In genomic region chr17:1718362-1719165, GRCh38 we compare ENCODE assay signal across 7 cellular contexts. TPM values are rescaled to one million over a fixed set of nuclear protein-coding genes. Genes with fewer than 3 reads are reported as not detected.
DNase-seq lines count a peak whose midpoint lies in the region; ATAC-seq and TF ChIP-seq lines count a peak whose summit lies in the region.
"Had no signal": no experiment of that assay in that cellular context is flagged by ENCODE, and none has a peak within 500 bp of the region (broad histone marks: within the 10 kb centered on the region; RNA-seq: fewer than 3 reads in every experiment).

No MANE protein-coding gene starts in this region.

- POLR2A ChIA-PET in activated naive CD8-positive, alpha-beta T cell treated with anti-CD3 and anti-CD28 coated beads, Interleukin-2, amount 10 ng/mL, durations not matched to agents 7 days and 5 days (lab: Charles Lee): interaction anchor here (1.5 to 3.1 kb wide), 2 partner anchors 52 to 112 kb away, joined by 5 to 20 read pairs; partner anchors contain the start of genes RPA1 and SMYD4

- H3K4me1 Mint-ChIP-seq in activated naive CD8-positive, alpha-beta T cell treated with anti-CD3 and anti-CD28 coated beads, Interleukin-2, amount 10 ng/mL, durations not matched to agents 7 days and 5 days: peaks cover 29% of the 10 kb centered on the region
- peaks cover 36% of the 10 kb centered on the region for H3K4me1 Mint-ChIP-seq in neural crest cell

- peaks cover 9% of the 10 kb centered on the region for H3K27me3 Mint-ChIP-seq in activated naive CD8-positive, alpha-beta T cell treated with anti-CD3 and anti-CD28 coated beads, Interleukin-2, amount 10 ng/mL, durations not matched to agents 7 days and 5 days
- no peaks in the 10 kb centered on the region for H3K27me3 Mint-ChIP-seq in neural crest cell (ENCODE audit: low read depth)

- H3K27me3 ChIP-seq in GM06990 (replicated peaks; ENCODE audit: control insufficient read depth, insufficient read depth, low read length): no peaks in the 10 kb centered on the region

- H3K27ac Mint-ChIP-seq in activated naive CD8-positive, alpha-beta T cell treated with anti-CD3 and anti-CD28 coated beads, Interleukin-2, amount 10 ng/mL, durations not matched to agents 7 days and 5 days: peak overlapping the region; percentile 90
- H3K27ac Mint-ChIP-seq in neural crest cell (ENCODE audit: unreplicated experiment): no peak overlapping the region

- peak overlapping the region; percentile 87 for H3K4me3 ChIP-seq in GM06990 (replicated peaks; ENCODE audit: low read depth, low read length)

- H3K36me3 ChIP-seq in GM06990 (ENCODE audit: control insufficient read depth, insufficient read depth, low read length): peaks cover 4% of the 10 kb centered on the region

- H3K4me3 Mint-ChIP-seq in activated naive CD8-positive, alpha-beta T cell treated with anti-CD3 and anti-CD28 coated beads, Interleukin-2, amount 10 ng/mL, durations not matched to agents 7 days and 5 days: peak overlapping the region; percentile 94
- H3K4me3 Mint-ChIP-seq in neural crest cell: peak overlapping the region; percentile 94

- no peaks in the 10 kb centered on the region for H3K36me3 Mint-ChIP-seq in activated naive CD8-positive, alpha-beta T cell treated with anti-CD3 and anti-CD28 coated beads, Interleukin-2, amount 10 ng/mL, durations not matched to agents 7 days and 5 days
- no peaks in the 10 kb centered on the region for H3K36me3 Mint-ChIP-seq in neural crest cell (ENCODE audit: low read depth)

- ATAC-seq in activated naive CD8-positive, alpha-beta T cell treated with anti-CD3 and anti-CD28 coated beads, Interleukin-2, amount 10 ng/mL, durations not matched to agents 7 days and 5 days (ENCODE audit: low read depth): no peak
- no peak for ATAC-seq in HG02870 (IDR thresholded peaks at IDR 0.05; ENCODE audit: unreplicated experiment)

- H3K9me3 Mint-ChIP-seq in activated naive CD8-positive, alpha-beta T cell treated with anti-CD3 and anti-CD28 coated beads, Interleukin-2, amount 10 ng/mL, durations not matched to agents 7 days and 5 days: no peaks in the 10 kb centered on the region
- H3K9me3 Mint-ChIP-seq in neural crest cell: no peaks in the 10 kb centered on the region

- DNase-seq in GM06990 (ENCODE audit: extremely low read depth, insufficient read length) (no peak), neural crest cell (ENCODE audit: low read depth, low spot score) (no peak), NOMO-1 treated with DMSO at 0.1 percent for 48 hours (lab: John Stamatoyannopoulos, UW; ENCODE audit: unreplicated experiment) (no peak), NCI-H2171 (lab: John Stamatoyannopoulos, UW) (no peak)
- DNase-seq in activated naive CD8-positive, alpha-beta T cell treated with anti-CD3 and anti-CD28 coated beads, Interleukin-2, amount 10 ng/mL, durations not matched to agents 7 days and 5 days: peak; percentile 37
- DNase-seq: NCI-H446 treated with DMSO at 0.1 percent for 48 hours had no signal

- TF ChIP-seq CTCF in GM06990 (IDR thresholded peaks at IDR 0.05; ENCODE audit: insufficient read depth, low read length, poor library complexity, severe bottlenecking) (no peak), neural crest cell (conservative IDR thresholded peaks at IDR 0.05) (no peak)

RNA-seq across cellular contexts. Expression of gene WDR81, which starts 5.9 kb away (rescaled TPM):
- 10 to 100 TPM; 35.8 to 36.7 TPM for total RNA-seq in activated naive CD8-positive, alpha-beta T cell treated with anti-CD3 and anti-CD28 coated beads, Interleukin-2, amount 10 ng/mL, durations not matched to agents 7 days and 5 days
- 13.2 and 14.2 TPM in 2 replicates for total RNA-seq in neural crest cell

RNA-seq across cellular contexts. Expression of gene TLCD2, which starts 8.4 kb away (rescaled TPM):
- under 1 TPM; 0.20 to 0.30 TPM for total RNA-seq in activated naive CD8-positive, alpha-beta T cell treated with anti-CD3 and anti-CD28 coated beads, Interleukin-2, amount 10 ng/mL, durations not matched to agents 7 days and 5 days
- 1.1 TPM in 2 replicates for total RNA-seq in neural crest cell

RNA-seq across cellular contexts. Expression of gene SERPINF2, which starts 24.1 kb away (rescaled TPM):
- under 1 TPM; 0.23 to 0.33 TPM for total RNA-seq in activated naive CD8-positive, alpha-beta T cell treated with anti-CD3 and anti-CD28 coated beads, Interleukin-2, amount 10 ng/mL, durations not matched to agents 7 days and 5 days
- 0.19 TPM in 1 of 2 replicates, not detected in the other for total RNA-seq in neural crest cell

RNA-seq across cellular contexts. Expression of gene PRPF8, which starts 33.9 kb away (rescaled TPM):
- total RNA-seq in activated naive CD8-positive, alpha-beta T cell treated with anti-CD3 and anti-CD28 coated beads, Interleukin-2, amount 10 ng/mL, durations not matched to agents 7 days and 5 days: 100 to 1,000 TPM; 346 to 350 TPM
- total RNA-seq in neural crest cell: 449 and 459 TPM in 2 replicates

RNA-seq across cellular contexts. Expression of gene SERPINF1, which starts 43.3 kb away (rescaled TPM):
- 1 to 10 TPM; 2.2 to 2.8 TPM for total RNA-seq in activated naive CD8-positive, alpha-beta T cell treated with anti-CD3 and anti-CD28 coated beads, Interleukin-2, amount 10 ng/mL, durations not matched to agents 7 days and 5 days
- 2.3 and 4.6 TPM in 2 replicates for total RNA-seq in neural crest cell
